Comparison of ENCODE assay signal across 28 cellular contexts in genomic region chr17:78954684-78955083, GRCh38. TPM values are rescaled to one million over a fixed set of nuclear protein-coding genes. Genes with fewer than 3 reads are reported as not detected.
DNase-seq lines count a peak whose midpoint lies in the region; ATAC-seq, FAIRE-seq and TF ChIP-seq lines count a peak whose summit lies in the region.
"Had no signal": no experiment of that assay in that cellular context is flagged by ENCODE, and none has a peak within 500 bp of the region (broad histone marks: within the 10 kb centered on the region; RNA-seq: fewer than 3 reads in every experiment).

No MANE protein-coding gene starts in this region.

- H3K4me1 ChIP-seq in GM12878 (ENCODE audit: control insufficient read depth, insufficient read depth, low read length) (no peaks in the 10 kb centered on the region), SJCRH30 (peaks cover 10% of the 10 kb centered on the region)

- SMC1A ChIA-PET in GM12878 (lab: Charles Lee; ENCODE audit: uncharacterized antibody, unreplicated experiment), result no interaction called here

- H3K9me3 ChIP-seq in GM12878 (replicated peaks; ENCODE audit: control insufficient read depth, insufficient read depth, low read length), result peaks cover 10% of the 10 kb centered on the region; the same call in 2 of the 3 replicates
- H3K9me3 ChIP-seq in neural cell (ENCODE audit: low read length), result peaks cover 4% of the 10 kb centered on the region
- H3K9me3 ChIP-seq in SJCRH30 (replicated peaks), result peaks cover 13% of the 10 kb centered on the region

- no peak for FAIRE-seq in GM12878 (lab: Jason Lieb, UNC)
- FAIRE-seq: A549, D721Med, HTR-8/SVneo had no signal

- no peak for DNase-seq in activated naive CD4-positive, alpha-beta T cell treated with anti-CD3 and anti-CD28 coated beads, Interleukin-2, amount 50 U/mL, for 72 hours (ENCODE audit: low spot score in 2 of 2)
- DNase-seq in activated naive CD4-positive, alpha-beta T cell treated with anti-CD3 and anti-CD28 coated beads, Interleukin-2, amount 50 U/mL, for 16 hours, result no peak
- DNase-seq in GM12878 (ENCODE audit: low read depth, low spot score) (no peak), SJCRH30 (no peak), T-helper 9 cell (no peak), T1000 (lab: John Stamatoyannopoulos, UW) (no peak)
- DNase-seq in stimulated activated effector memory CD8-positive, alpha-beta T cell treated with anti-CD3 and anti-CD28 coated beads, Interleukin-12 subunit alpha, Interleukin-12 subunit beta, amount 100 ng/mL, for 72 hours (ENCODE audit: low spot score in 2 of 2), result no peak
- DNase-seq: AML-193; CD4-positive, alpha-beta T cell; DMS53; GM23248; KBM-7; MV-4-11; NCI-H1105; NCI-H1436 treated with DMSO at 0.1 percent for 48 hours; NCI-H1930; NCI-H2107; NCI-H446; PC-9 had no signal

- peaks cover 9 to 18% of the 10 kb centered on the region in 2 donors for H3K36me3 Mint-ChIP-seq in activated naive CD4-positive, alpha-beta T cell treated with anti-CD3 and anti-CD28 coated beads, Interleukin-2, amount 50 U/mL, for 72 hours
- H3K36me3 Mint-ChIP-seq in stimulated activated effector memory CD8-positive, alpha-beta T cell treated with anti-CD3 and anti-CD28 coated beads, Interleukin-12 subunit alpha, Interleukin-12 subunit beta, amount 100 ng/mL, for 72 hours, result no peaks in the 10 kb centered on the region

- H3K4me1 Mint-ChIP-seq in stimulated activated effector memory CD8-positive, alpha-beta T cell treated with anti-CD3 and anti-CD28 coated beads, Interleukin-12 subunit alpha, Interleukin-12 subunit beta, amount 100 ng/mL, for 72 hours, result peaks cover 18% of the 10 kb centered on the region

- H3F3A ChIP-seq in neural cell (ENCODE audit: insufficient read depth, low read length, poor library complexity, severe bottlenecking), result no peaks in the 10 kb centered on the region

- H3K27ac Mint-ChIP-seq in activated naive CD4-positive, alpha-beta T cell treated with anti-CD3 and anti-CD28 coated beads, Interleukin-2, amount 50 U/mL, for 72 hours, result no peak overlapping the region
- peak overlapping the region; percentile 72 for H3K27ac Mint-ChIP-seq in stimulated activated effector memory CD8-positive, alpha-beta T cell treated with anti-CD3 and anti-CD28 coated beads, Interleukin-12 subunit alpha, Interleukin-12 subunit beta, amount 100 ng/mL, for 72 hours
- H3K27ac Mint-ChIP-seq: CD4-positive, alpha-beta T cell had no signal

- no peak for TF ChIP-seq EP300 in GM12878 (IDR thresholded peaks at IDR 0.05; ENCODE audit: borderline replicate concordance in 1 of 2, control insufficient read depth in 1 of 2, low read depth in 2 of 2, low read length in 2 of 2)
- TF ChIP-seq EP300 in neural cell (conservative IDR thresholded peaks at IDR 0.05; ENCODE audit: poor library complexity, severe bottlenecking), result no peak

- H3K4me3 Mint-ChIP-seq in stimulated activated effector memory CD8-positive, alpha-beta T cell treated with anti-CD3 and anti-CD28 coated beads, Interleukin-12 subunit alpha, Interleukin-12 subunit beta, amount 100 ng/mL, for 72 hours, result no peak overlapping the region
- H3K4me3 Mint-ChIP-seq: CD4-positive, alpha-beta T cell; H9 had no signal

- H2AFZ ChIP-seq in GM12878 (ENCODE audit: control insufficient read depth, low read depth, low read length) (no peak overlapping the region), neural cell (ENCODE audit: low read depth, low read length) (no peak overlapping the region)
- H2AFZ ChIP-seq: GM23248, PC-9 had no signal

- H3K36me3 ChIP-seq in GM12878 (ENCODE audit: control insufficient read depth in 2 of 2, insufficient read depth in 2 of 2, low read length in 1 of 2) (no peaks in the 10 kb centered on the region), neural cell (ENCODE audit: insufficient read depth, low read length) (no peaks in the 10 kb centered on the region), SJCRH30 (no peaks in the 10 kb centered on the region)
- H3K36me3 ChIP-seq: SJSA1 had no signal

- CTCF ChIA-PET in GM12878 (lab: Yijun Ruan, JAX), result interaction anchor here (0.6 kb wide), 1 partner anchor 891 kb away, joined by 3 read pairs; no protein-coding TSS in a partner anchor

- H3K27ac ChIP-seq in GM12878 (ENCODE audit: control insufficient read depth, insufficient read depth) (no peak overlapping the region), neural cell (ENCODE audit: low read length) (peak overlapping the region; percentile 84), SJCRH30 (no peak overlapping the region)
- H3K27ac ChIP-seq: BLaER1 treated with 17β-estradiol and CSF1 and Interleukin-3, amounts not matched to agents 10 nM and 100 nM; GM23248; PC-9; SJSA1 had no signal

- no peaks in the 10 kb centered on the region for H3K9me2 ChIP-seq in neural cell (ENCODE audit: insufficient read depth, low read length)

- ATAC-seq in activated naive CD4-positive, alpha-beta T cell treated with anti-CD3 and anti-CD28 coated beads, Interleukin-2, amount 50 U/mL, for 72 hours, result peak; percentile 69 to 77
- ATAC-seq in GM12878, result peak; percentile 36; the same call in 1 of the 3 replicates
- peak; percentile 90 for ATAC-seq in stimulated activated effector memory CD8-positive, alpha-beta T cell treated with anti-CD3 and anti-CD28 coated beads, Interleukin-12 subunit alpha, Interleukin-12 subunit beta, amount 100 ng/mL, for 72 hours
- ATAC-seq: A549, Right ventricle myocardium inferior had no signal

- H3K79me2 ChIP-seq in GM12878 (ENCODE audit: control insufficient read depth, insufficient read depth, low read length) (no peaks in the 10 kb centered on the region), neural cell (replicated peaks; ENCODE audit: insufficient read depth, low read length) (no peaks in the 10 kb centered on the region)

- H3K4me3 ChIP-seq in GM12878 (no peak overlapping the region), neural cell (ENCODE audit: low read length) (peak overlapping the region; percentile 43), SJCRH30 (no peak overlapping the region)
- H3K4me3 ChIP-seq: A549; BLaER1 treated with 17β-estradiol and CSF1 and Interleukin-3, amounts not matched to agents 10 nM and 100 nM; GM23248; PC-9; SJSA1 had no signal

- no peak for TF ChIP-seq CTCF in GM12878 (IDR thresholded peaks at IDR 0.05 in 2 of 3, conservative IDR thresholded peaks at IDR 0.05 in 1 of 3; ENCODE audit: control insufficient read depth in 2 of 3, extremely low read depth in 1 of 3, insufficient read depth in 1 of 3, low read depth in 3 of 3, low read length in 3 of 3)
- TF ChIP-seq CTCF in neural cell (IDR thresholded peaks at IDR 0.05; ENCODE audit: poor library complexity, severe bottlenecking), result no peak

- TF ChIP-seq RAD21 in GM12878 (IDR thresholded peaks at IDR 0.05; ENCODE audit: insufficient read depth, low read depth, low read length), result no peak
- TF ChIP-seq RAD21 in neural cell (conservative IDR thresholded peaks at IDR 0.05), result no peak

- peaks cover 4 to 12% of the 10 kb centered on the region in 2 donors for H3K9me3 Mint-ChIP-seq in activated naive CD4-positive, alpha-beta T cell treated with anti-CD3 and anti-CD28 coated beads, Interleukin-2, amount 50 U/mL, for 72 hours
- H3K9me3 Mint-ChIP-seq in stimulated activated effector memory CD8-positive, alpha-beta T cell treated with anti-CD3 and anti-CD28 coated beads, Interleukin-12 subunit alpha, Interleukin-12 subunit beta, amount 100 ng/mL, for 72 hours, result peaks cover 4% of the 10 kb centered on the region

- RAD21 ChIA-PET in GM12878 (lab: Charles Lee; ENCODE audit: unreplicated experiment), result no interaction called here

- POLR2A ChIA-PET in GM12878 (lab: Charles Lee), result no interaction called here

- H3K27me3 ChIP-seq in GM12878 (replicated peaks in 1 of 2; ENCODE audit: control insufficient read depth in 2 of 2, insufficient read depth in 2 of 2, low read length in 1 of 2) (no peaks in the 10 kb centered on the region; a peak in 2 of 4 replicates), neural cell (ENCODE audit: insufficient read depth, low read depth, low read length) (no peaks in the 10 kb centered on the region), SJCRH30 (no peaks in the 10 kb centered on the region)
- H3K27me3 ChIP-seq: BLaER1 treated with 17β-estradiol and CSF1 and Interleukin-3, amounts not matched to agents 10 nM and 100 nM; SJSA1 had no signal

- H3K9ac ChIP-seq in GM12878 (ENCODE audit: control insufficient read depth, insufficient read depth, low read length), result no peak overlapping the region
- peak overlapping the region; percentile 58 for H3K9ac ChIP-seq in neural cell (ENCODE audit: low read length)
- H3K9ac ChIP-seq: BLaER1 treated with 17β-estradiol and CSF1 and Interleukin-3, amounts not matched to agents 10 nM and 100 nM; GM23248 had no signal

- in situ Hi-C loops in GM12878 (cut with MboI), result no loop called here

- 41% methylated on average over 13 of the region's 14 CpGs for WGBS in GM12878 (ENCODE audit: insufficient coverage, insufficient replicate concordance, low lambda C conversion rate, missing lambda C conversion rate)

- TF ChIP-seq POLR2A in GM12878 (IDR thresholded peaks at IDR 0.05; ENCODE audit: low read depth, low read length), result no peak

- BruUV-seq in GM12878 (replicated peaks; lab: Mats Ljungman, UMichigan), result no TSS peak

- H4K20me1 ChIP-seq in GM12878 (ENCODE audit: control insufficient read depth, insufficient read depth) (no peaks in the 10 kb centered on the region), neural cell (ENCODE audit: insufficient read depth) (no peaks in the 10 kb centered on the region)
- H4K20me1 ChIP-seq: BLaER1 treated with 17β-estradiol and CSF1 and Interleukin-3, amounts not matched to agents 10 nM and 100 nM had no signal

- H3K4me2 ChIP-seq in GM12878 (ENCODE audit: control insufficient read depth, insufficient read depth) (no peak overlapping the region), neural cell (ENCODE audit: low read length) (no peak overlapping the region)
- H3K4me2 ChIP-seq: A549, PC-9 had no signal

- intact Hi-C loops in GM12878 (cut with micrococcal nuclease; ENCODE audit: unreplicated experiment), result no loop called here

RNA-seq across cellular contexts. Expression of gene LGALS3BP, which starts 25.0 kb away (rescaled TPM):
- 10 to 100 TPM; 71.3 to 95.6 TPM for total RNA-seq in activated naive CD4-positive, alpha-beta T cell treated with anti-CD3 and anti-CD28 coated beads, Interleukin-2, amount 50 U/mL, for 72 hours
- 2.4 and 4.0 TPM in 2 replicates for total RNA-seq in GM12878 (2013; cell fraction: nucleolus; rRNA removed)
- total RNA-seq in GM12878 (2014; rRNA removed) (1.9 and 2.2 TPM in 2 replicates), GM12878 (2014; rRNA removed; fragmentation: Illumina TruSeq; extraction: Trizol) (1.0 TPM in 2 replicates), GM12878 (2021) (5.2 and 5.8 TPM in 2 replicates)
- 1.5 TPM for polyA plus RNA-seq in GM12878 (2011; ENCODE audit: low read depth)
- polyA plus RNA-seq in GM12878 (2011; rRNA removed) (0.82 and 2.0 TPM in 2 replicates), GM12878 (2014; fragmentation: Illumina TruSeq; extraction: Trizol) (1.4 and 1.7 TPM in 2 replicates), GM12878 (2014; fragmentation: Nextera tagmentation; extraction: Ambion mirVana) (under 1 TPM; 0.52 to 0.62 TPM), GM12878 (2014; rRNA removed) (1.8 and 2.7 TPM in 2 replicates), GM12878 (2016; fragmentation: Nextera tagmentation; extraction: Ambion mirVana) (1 to 10 TPM; 2.0 to 3.5 TPM), neural cell (5.4 and 14.7 TPM in 2 replicates)
- 3.4 and 3.5 TPM in 2 replicates for polyA plus RNA-seq in GM12878 (2011; cell fraction: cytosol; rRNA removed)
- 9.5 and 14.8 TPM in 2 replicates for polyA plus RNA-seq in GM12878 (2011; cell fraction: nucleus; rRNA removed)
- 2.0 and 2.3 TPM in 2 replicates for polyA plus RNA-seq in GM12878 (2012)
- 2.2 and 5.8 TPM in 2 replicates for polyA minus RNA-seq in GM12878 (2011; rRNA and poly(A)+ RNA removed)
- 4.8 and 5.2 TPM in 2 replicates for polyA minus RNA-seq in GM12878 (2011; cell fraction: cytosol; rRNA and poly(A)+ RNA removed)
- 2.2 and 2.5 TPM in 2 replicates for polyA minus RNA-seq in GM12878 (2011; cell fraction: nucleus; rRNA and poly(A)+ RNA removed)
- polyA minus RNA-seq in neural cell, result 6.6 and 7.5 TPM in 2 replicates
- total RNA-seq in SJCRH30 (2014; rRNA removed; shearing (Covaris generic)), result 140 and 142 TPM in 2 replicates

RNA-seq across cellular contexts. Expression of gene TIMP2, which starts 29.5 kb away (rescaled TPM):
- total RNA-seq in activated naive CD4-positive, alpha-beta T cell treated with anti-CD3 and anti-CD28 coated beads, Interleukin-2, amount 50 U/mL, for 72 hours, result 1 to 10 TPM; 1.1 TPM
- not detected in 2 replicates for total RNA-seq in GM12878 (2013; cell fraction: nucleolus; rRNA removed)
- total RNA-seq in GM12878 (2014; rRNA removed), result not detected in 2 replicates
- not detected in 2 replicates for total RNA-seq in GM12878 (2014; rRNA removed; fragmentation: Illumina TruSeq; extraction: Trizol)
- 0.41 and 0.64 TPM in 2 replicates for total RNA-seq in GM12878 (2021)
- not detected for polyA plus RNA-seq in GM12878 (2011; ENCODE audit: low read depth)
- polyA plus RNA-seq in GM12878 (2011; rRNA removed), result 0.03 TPM in 1 of 2 replicates, not detected in the other
- polyA plus RNA-seq in GM12878 (2011; cell fraction: cytosol; rRNA removed), result 0.02 TPM in 1 of 2 replicates, not detected in the other
- not detected in 2 replicates for polyA plus RNA-seq in GM12878 (2011; cell fraction: nucleus; rRNA removed)
- polyA plus RNA-seq in GM12878 (2012), result not detected in 2 replicates
- polyA plus RNA-seq in GM12878 (2014; fragmentation: Illumina TruSeq; extraction: Trizol), result not detected in 2 replicates
- polyA plus RNA-seq in GM12878 (2014; fragmentation: Nextera tagmentation; extraction: Ambion mirVana), result not detected
- polyA plus RNA-seq in GM12878 (2014; rRNA removed), result not detected in 2 replicates
- under 1 TPM in 1 of 2 experiments, not detected in 1; 0.04 TPM for polyA plus RNA-seq in GM12878 (2016; fragmentation: Nextera tagmentation; extraction: Ambion mirVana)
- not detected in 2 replicates for polyA minus RNA-seq in GM12878 (2011; rRNA and poly(A)+ RNA removed)
- polyA minus RNA-seq in GM12878 (2011; cell fraction: cytosol; rRNA and poly(A)+ RNA removed), result not detected in 2 replicates
- polyA minus RNA-seq in GM12878 (2011; cell fraction: nucleus; rRNA and poly(A)+ RNA removed), result not detected in 2 replicates
- polyA plus RNA-seq in neural cell, result 25.6 and 26.7 TPM in 2 replicates
- polyA minus RNA-seq in neural cell, result 31.7 and 44.1 TPM in 2 replicates
- 65.6 and 66.9 TPM in 2 replicates for total RNA-seq in SJCRH30 (2014; rRNA removed; shearing (Covaris generic))

RNA-seq across cellular contexts. Expression of gene CEP295NL, which starts 51.7 kb away (rescaled TPM):
- total RNA-seq in activated naive CD4-positive, alpha-beta T cell treated with anti-CD3 and anti-CD28 coated beads, Interleukin-2, amount 50 U/mL, for 72 hours, result under 1 TPM in 1 of 2 donors, not detected in 1; 0.61 TPM
- not detected in 2 replicates for total RNA-seq in GM12878 (2013; cell fraction: nucleolus; rRNA removed)
- not detected in 2 replicates for total RNA-seq in GM12878 (2014; rRNA removed)
- not detected in 2 replicates for total RNA-seq in GM12878 (2014; rRNA removed; fragmentation: Illumina TruSeq; extraction: Trizol)
- not detected in 2 replicates for total RNA-seq in GM12878 (2021)
- polyA plus RNA-seq in GM12878 (2011; ENCODE audit: low read depth), result not detected
- not detected in 2 replicates for polyA plus RNA-seq in GM12878 (2011; rRNA removed)
- not detected in 2 replicates for polyA plus RNA-seq in GM12878 (2011; cell fraction: cytosol; rRNA removed)
- polyA plus RNA-seq in GM12878 (2011; cell fraction: nucleus; rRNA removed), result not detected in 2 replicates
- polyA plus RNA-seq in GM12878 (2012), result not detected in 2 replicates
- polyA plus RNA-seq in GM12878 (2014; fragmentation: Illumina TruSeq; extraction: Trizol), result not detected in 2 replicates
- not detected for polyA plus RNA-seq in GM12878 (2014; fragmentation: Nextera tagmentation; extraction: Ambion mirVana)
- polyA plus RNA-seq in GM12878 (2014; rRNA removed), result not detected in 2 replicates
- not detected for polyA plus RNA-seq in GM12878 (2016; fragmentation: Nextera tagmentation; extraction: Ambion mirVana)
- polyA minus RNA-seq in GM12878 (2011; rRNA and poly(A)+ RNA removed), result not detected in 2 replicates
- not detected in 2 replicates for polyA minus RNA-seq in GM12878 (2011; cell fraction: cytosol; rRNA and poly(A)+ RNA removed)
- polyA minus RNA-seq in GM12878 (2011; cell fraction: nucleus; rRNA and poly(A)+ RNA removed), result not detected in 2 replicates
- polyA plus RNA-seq in neural cell, result not detected in 2 replicates
- 0.97 and 2.5 TPM in 2 replicates for polyA minus RNA-seq in neural cell
- total RNA-seq in SJCRH30 (2014; rRNA removed; shearing (Covaris generic)), result 1.3 TPM in 2 replicates
- total RNA-seq: RPMI7951 had no signal

RNA-seq across cellular contexts. Expression of gene CANT1, which starts 54.9 kb away (rescaled TPM):
- total RNA-seq in activated naive CD4-positive, alpha-beta T cell treated with anti-CD3 and anti-CD28 coated beads, Interleukin-2, amount 50 U/mL, for 72 hours, result 10 to 100 TPM; 54.7 to 57.0 TPM
- 25.7 and 30.1 TPM in 2 replicates for total RNA-seq in GM12878 (2013; cell fraction: nucleolus; rRNA removed)
- total RNA-seq in GM12878 (2014; rRNA removed) (18.6 and 20.0 TPM in 2 replicates), GM12878 (2014; rRNA removed; fragmentation: Illumina TruSeq; extraction: Trizol) (10.7 and 12.2 TPM in 2 replicates), GM12878 (2021) (48.5 and 59.2 TPM in 2 replicates)
- polyA plus RNA-seq in GM12878 (2011; ENCODE audit: low read depth), result 9.2 TPM
- polyA plus RNA-seq in GM12878 (2011; rRNA removed) (20.5 and 28.8 TPM in 2 replicates), GM12878 (2014; fragmentation: Illumina TruSeq; extraction: Trizol) (13.6 and 18.4 TPM in 2 replicates), GM12878 (2014; fragmentation: Nextera tagmentation; extraction: Ambion mirVana) (1 to 10 TPM; 2.2 to 7.9 TPM), GM12878 (2014; rRNA removed) (21.8 and 23.4 TPM in 2 replicates), GM12878 (2016; fragmentation: Nextera tagmentation; extraction: Ambion mirVana) (10 to 100 TPM; 28.3 to 34.0 TPM), neural cell (17.7 and 25.7 TPM in 2 replicates)
- 36.5 and 38.5 TPM in 2 replicates for polyA plus RNA-seq in GM12878 (2011; cell fraction: cytosol; rRNA removed)
- 27.3 and 30.3 TPM in 2 replicates for polyA plus RNA-seq in GM12878 (2011; cell fraction: nucleus; rRNA removed)
- 22.0 and 25.3 TPM in 2 replicates for polyA plus RNA-seq in GM12878 (2012)
- polyA minus RNA-seq in GM12878 (2011; rRNA and poly(A)+ RNA removed), result 26.1 and 39.0 TPM in 2 replicates
- polyA minus RNA-seq in GM12878 (2011; cell fraction: cytosol; rRNA and poly(A)+ RNA removed), result 16.4 and 19.6 TPM in 2 replicates
- 11.4 and 20.2 TPM in 2 replicates for polyA minus RNA-seq in GM12878 (2011; cell fraction: nucleus; rRNA and poly(A)+ RNA removed)
- 44.3 and 48.5 TPM in 2 replicates for polyA minus RNA-seq in neural cell
- 89.0 and 98.6 TPM in 2 replicates for total RNA-seq in SJCRH30 (2014; rRNA removed; shearing (Covaris generic))

Comparison
In these comparisons a context has a peak if more than half of its experiments do, and no peak if none do; other contexts are left out.
1. ATAC-seq: peak in every context shown above with its lines; median percentile 90 in stimulated activated effector memory CD8-positive, alpha-beta T cell treated with anti-CD3 and anti-CD28 coated beads, Interleukin-12 subunit alpha, Interleukin-12 subunit beta, amount 100 ng/mL, for 72 hours; 73 in activated naive CD4-positive, alpha-beta T cell treated with anti-CD3 and anti-CD28 coated beads, Interleukin-2, amount 50 U/mL, for 72 hours; 36 in GM12878.
2. RNA of gene LGALS3BP, which starts 25.0 kb away (total RNA-seq): 140 to 142 TPM in SJCRH30 and 71.3 to 95.6 TPM in activated naive CD4-positive, alpha-beta T cell treated with anti-CD3 and anti-CD28 coated beads, Interleukin-2, amount 50 U/mL, for 72 hours; 1.0 to 5.8 TPM in GM12878; every median in the first group is over 10 times any median in the second.
3. RNA of gene TIMP2, which starts 29.5 kb away (total RNA-seq): 65.6 to 66.9 TPM in SJCRH30; 1.1 TPM in activated naive CD4-positive, alpha-beta T cell treated with anti-CD3 and anti-CD28 coated beads, Interleukin-2, amount 50 U/mL, for 72 hours and 0.41 to 0.64 TPM in GM12878; every median in the first group is over 10 times any median in the second.